ENCODE assay signal across 8 cellular contexts in genomic region chr1:202135221-202135721, GRCh38.
A peak's percentile ranks its signal among the peaks of the same experiment; 100 is the strongest.
DNase-seq lines count a peak whose midpoint lies in the region; ATAC-seq and TF ChIP-seq lines count a peak whose summit lies in the region.

No MANE protein-coding gene starts in this region.

- H3K27ac ChIP-seq in substantia nigra (ENCODE audit: low read depth, low read length, poor library complexity, severe bottlenecking), result peak overlapping the region; percentile 99

- H3K36me3 Mint-ChIP-seq in effector memory CD8-positive, alpha-beta T cell (ENCODE audit: insufficient read depth), result peaks cover 59% of the 10 kb centered on the region

- H3K27ac Mint-ChIP-seq in effector memory CD8-positive, alpha-beta T cell, result peak overlapping the region in 1 of 2 donors; percentile 53

- H3K27me3 Mint-ChIP-seq in effector memory CD8-positive, alpha-beta T cell, result no peaks in the 10 kb centered on the region

- ATAC-seq in HG03342 (IDR thresholded peaks at IDR 0.05; ENCODE audit: unreplicated experiment) (peak; percentile 76), GM21526 (IDR thresholded peaks at IDR 0.05; ENCODE audit: low FRiP score, unreplicated experiment) (no peak)
- ATAC-seq in effector memory CD8-positive, alpha-beta T cell (replicated peaks), result peak; percentile 91

- no peaks in the 10 kb centered on the region for H3K9me3 Mint-ChIP-seq in effector memory CD8-positive, alpha-beta T cell

- H3K4me3 Mint-ChIP-seq in effector memory CD8-positive, alpha-beta T cell, result no peak overlapping the region

- peak; percentile 91 for TF ChIP-seq CTCF in GM10266 (IDR thresholded peaks at IDR 0.05; ENCODE audit: control insufficient read depth, insufficient read depth, low read depth, missing control alignments)

- peak; percentile 91 for DNase-seq in GM10266 (ENCODE audit: extremely low spot score)
- peak; percentile 57 for DNase-seq in NCI-H510A treated with DMSO at 0.1 percent for 48 hours (lab: John Stamatoyannopoulos, UW)
- peak; percentile 28 to 52 for DNase-seq in activated CD4-positive, alpha-beta T cell treated with anti-CD3 and anti-CD28 coated beads, Interleukin-2, amount 50 U/mL, for 24 hours (ENCODE audit: low read depth in 1 of 2, low spot score in 1 of 2)
- peak; percentile 47 to 55 (median 49) for DNase-seq in effector memory CD8-positive, alpha-beta T cell
- peak; percentile 88 for DNase-seq in medulla oblongata (ENCODE audit: extremely low spot score)
- DNase-seq in substantia nigra (lab: John Stamatoyannopoulos, UW), result peak in 44 of 49 donors; percentile 30 to 76 (median 56)

- H3K4me1 Mint-ChIP-seq in effector memory CD8-positive, alpha-beta T cell (ENCODE audit: low read depth in 2 of 2), result peaks cover 3 to 9% of the 10 kb centered on the region in 2 donors

Comparison
In these comparisons a context has a peak if more than half of its experiments do, and no peak if none do; other contexts are left out.
1. DNase-seq: peak in every context shown above with its lines; median percentile 91 in GM10266; 88 in medulla oblongata; 57 in NCI-H510A treated with DMSO at 0.1 percent for 48 hours; 56 in substantia nigra; 49 in effector memory CD8-positive, alpha-beta T cell; 40 in activated CD4-positive, alpha-beta T cell treated with anti-CD3 and anti-CD28 coated beads, Interleukin-2, amount 50 U/mL, for 24 hours.